Comparison of ENCODE assay signal across 8 cellular contexts in the genomic region with DNA sequence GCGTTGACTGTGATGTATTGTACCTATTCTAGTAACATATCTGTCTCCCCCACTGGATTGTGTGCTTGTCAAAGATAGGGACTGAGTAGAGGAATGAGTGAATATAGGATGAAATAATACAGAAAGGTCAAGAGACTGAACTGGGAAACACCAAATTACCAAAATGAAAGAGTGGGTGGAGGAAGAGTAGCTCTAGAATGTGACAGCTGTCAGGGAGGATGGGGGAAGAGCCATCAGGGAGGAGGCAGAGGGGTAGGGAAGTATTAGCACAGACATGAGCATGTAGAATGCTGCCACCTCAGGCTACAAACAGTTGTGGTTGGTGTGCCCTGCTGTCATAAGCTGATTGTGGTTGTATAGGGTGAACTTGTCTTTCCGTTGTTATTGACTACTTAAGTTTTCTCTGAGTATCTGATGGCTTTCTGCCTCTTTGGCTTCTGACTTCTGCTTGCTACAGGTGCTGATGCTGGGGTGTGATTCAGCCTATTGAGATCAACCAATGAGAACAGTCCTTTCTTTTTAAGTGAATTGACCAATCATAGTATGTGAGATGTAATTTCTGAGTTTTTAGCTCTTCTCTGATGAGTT. TPM values are rescaled to one million over a fixed set of nuclear protein-coding genes. Genes with fewer than 3 reads are reported as not detected.
DNase-seq lines count a peak whose midpoint lies in the region; ATAC-seq and TF ChIP-seq lines count a peak whose summit lies in the region.

No MANE protein-coding gene starts in this region.

- peak; percentile 44 for ATAC-seq in GM21360 (IDR thresholded peaks at IDR 0.05; ENCODE audit: unreplicated experiment)

- no peak overlapping the region for H3K4me3 ChIP-seq in epithelial cell of esophagus (ENCODE audit: low read length)

- DNase-seq in CD1c-positive myeloid dendritic cell (ENCODE audit: extremely low spot score) (peak; percentile 41), HT1080 (ENCODE audit: low read depth) (peak; percentile 32), epithelial cell of esophagus (ENCODE audit: low read depth) (peak; percentile 62), GM19240 (ENCODE audit: insufficient read length, low spot score) (no peak), NCI-H526 (lab: John Stamatoyannopoulos, UW) (no peak)
- peak; percentile 50 for DNase-seq in activated CD4-positive, alpha-beta T cell treated with anti-CD3 and anti-CD28 coated beads for 1 hour
- DNase-seq in stimulated activated CD8-positive, alpha-beta memory T cell treated with anti-CD3 and anti-CD28 coated beads, Interleukin-4, amount 100 ng/mL, for 1 hour (ENCODE audit: low read depth in 2 of 2, low spot score in 1 of 2) = peak; percentile 23 to 52

- TF ChIP-seq CTCF in epithelial cell of esophagus (IDR thresholded peaks at IDR 0.05; ENCODE audit: insufficient read depth, low read depth, low read length, missing control alignments) = no peak

RNA-seq across cellular contexts. Expression of gene CCSER2, which starts 5.6 kb away (rescaled TPM):
- total RNA-seq in HT1080 (2014; rRNA removed; shearing (Covaris generic)) = 13.2 and 24.5 TPM in 2 replicates
- 19.6 and 27.2 TPM in 2 replicates for polyA plus RNA-seq in HT1080 (2015; cell fraction: cytosol; rRNA removed)
- polyA plus RNA-seq in HT1080 (2015; cell fraction: nucleus; rRNA removed) = 14.6 and 15.2 TPM in 2 replicates

Comparison
In these comparisons a context has a peak if more than half of its experiments do, and no peak if none do; other contexts are left out.
1. DNase-seq: peak in CD1c-positive myeloid dendritic cell (single experiment), HT1080 (single experiment), activated CD4-positive, alpha-beta T cell treated with anti-CD3 and anti-CD28 coated beads for 1 hour (single experiment), epithelial cell of esophagus (single experiment) and stimulated activated CD8-positive, alpha-beta memory T cell treated with anti-CD3 and anti-CD28 coated beads, Interleukin-4, amount 100 ng/mL, for 1 hour (2 of 2); none in GM19240 (single experiment) and NCI-H526 (0 of 2).